7 cellular contexts compared by ENCODE assay signal in genomic region chr4:153609070-153609469, GRCh38.
A peak's percentile ranks its signal among the peaks of the same experiment; 100 is the strongest.
DNase-seq lines count a peak whose midpoint lies in the region; ATAC-seq and TF ChIP-seq lines count a peak whose summit lies in the region.
"Not testable (repeated sequence)": the region's sequence is repeated elsewhere in the genome, so short reads cannot be mapped to it uniquely, and the experiment has no call there.

No MANE protein-coding gene starts in this region.

- peaks cover 83% of the 10 kb centered on the region for H3K36me3 ChIP-seq in CD4-positive, CD25-positive, alpha-beta regulatory T cell (ENCODE audit: control insufficient read depth, insufficient read depth, low read length)
- H3K36me3 ChIP-seq in neutrophil: peaks cover 92% of the 10 kb centered on the region

- not testable (repeated sequence) for TF ChIP-seq CTCF in neutrophil (IDR thresholded peaks at IDR 0.05)

- not testable (repeated sequence) for H3K27ac ChIP-seq in CD4-positive, CD25-positive, alpha-beta regulatory T cell (ENCODE audit: insufficient read depth, low read length, poor library complexity, severe bottlenecking)
- H3K27ac ChIP-seq in neutrophil: peak overlapping the region; percentile 51

- peaks cover 13 to 38% (median 28%) of the 10 kb centered on the region in 4 donors for H3K4me1 Mint-ChIP-seq in CD4-positive, CD25-positive, alpha-beta regulatory T cell
- H3K4me1 Mint-ChIP-seq in activated CD4-positive, alpha-beta T cell treated with anti-CD3 and anti-CD28 coated beads, Interleukin-2, amount 10 ng/mL, durations not matched to agents 24 days and 14 days; dendritic cell treated with granulocyte-macrophage colony-stimulating factor and Interleukin-4, amounts not matched to agents 40 ng/mL and 50 ng/mL, for 4 days (ENCODE audit: low read depth): not testable (repeated sequence)

- not testable (repeated sequence) for H3K9me3 Mint-ChIP-seq in CD4-positive, CD25-positive, alpha-beta regulatory T cell; activated CD4-positive, alpha-beta T cell treated with anti-CD3 and anti-CD28 coated beads, Interleukin-2, amount 10 ng/mL, durations not matched to agents 24 days and 14 days
- H3K9me3 Mint-ChIP-seq in dendritic cell treated with granulocyte-macrophage colony-stimulating factor and Interleukin-4, amounts not matched to agents 40 ng/mL and 50 ng/mL, for 4 days: peaks cover 17% of the 10 kb centered on the region

- H3K27me3 ChIP-seq in CD4-positive, CD25-positive, alpha-beta regulatory T cell (ENCODE audit: control insufficient read depth, insufficient read depth, low read length); neutrophil: not testable (repeated sequence)

- H3K27ac Mint-ChIP-seq in CD4-positive, CD25-positive, alpha-beta regulatory T cell: peak overlapping the region; percentile 42 to 95 (median 84)
- H3K27ac Mint-ChIP-seq in activated CD4-positive, alpha-beta T cell treated with anti-CD3 and anti-CD28 coated beads, Interleukin-2, amount 10 ng/mL, durations not matched to agents 24 days and 14 days: not testable (repeated sequence)
- H3K27ac Mint-ChIP-seq in dendritic cell treated with granulocyte-macrophage colony-stimulating factor and Interleukin-4, amounts not matched to agents 40 ng/mL and 50 ng/mL, for 4 days: peak overlapping the region; percentile 55

- H3K9me3 ChIP-seq in CD4-positive, CD25-positive, alpha-beta regulatory T cell (ENCODE audit: control insufficient read depth in 2 of 2, low read length in 2 of 2); neutrophil: not testable (repeated sequence)

- not testable (repeated sequence) for H3K4me3 ChIP-seq in CD4-positive, CD25-positive, alpha-beta regulatory T cell (ENCODE audit: low read depth, low read length); neutrophil (ENCODE audit: low read depth in 1 of 2, low read length in 1 of 2)

- in situ Hi-C loops in GM18951 (cut with MboI; ENCODE audit: low sequenced_read_pairs, unreplicated experiment): not testable (repeated sequence)

- not testable (repeated sequence) for H3K27me3 Mint-ChIP-seq in CD4-positive, CD25-positive, alpha-beta regulatory T cell; activated CD4-positive, alpha-beta T cell treated with anti-CD3 and anti-CD28 coated beads, Interleukin-2, amount 10 ng/mL, durations not matched to agents 24 days and 14 days; dendritic cell treated with granulocyte-macrophage colony-stimulating factor and Interleukin-4, amounts not matched to agents 40 ng/mL and 50 ng/mL, for 4 days

- H3K4me3 Mint-ChIP-seq in CD4-positive, CD25-positive, alpha-beta regulatory T cell; activated CD4-positive, alpha-beta T cell treated with anti-CD3 and anti-CD28 coated beads, Interleukin-2, amount 10 ng/mL, durations not matched to agents 24 days and 14 days; dendritic cell treated with granulocyte-macrophage colony-stimulating factor and Interleukin-4, amounts not matched to agents 40 ng/mL and 50 ng/mL, for 4 days: not testable (repeated sequence)

- TF ChIP-seq POLR2A in GM18951 (IDR thresholded peaks at IDR 0.05; ENCODE audit: extremely low read depth, insufficient read depth, insufficient read length): peak; percentile 10

- not testable (repeated sequence) for ATAC-seq in CD4-positive, CD25-positive, alpha-beta regulatory T cell (ENCODE audit: low read depth in 2 of 2)

- not testable (repeated sequence) for DNase-seq in CD4-positive, CD25-positive, alpha-beta regulatory T cell
- DNase-seq in MV-4-11 (lab: John Stamatoyannopoulos, UW): peak; percentile 75
- peak; percentile 16 for DNase-seq in SKM-1 (lab: John Stamatoyannopoulos, UW; ENCODE audit: unreplicated experiment)
- DNase-seq in activated CD4-positive, alpha-beta T cell treated with anti-CD3 and anti-CD28 coated beads, Interleukin-2, amount 10 ng/mL, durations not matched to agents 24 days and 14 days: peak; percentile 48

- intact Hi-C loops in activated CD4-positive, alpha-beta T cell treated with anti-CD3 and anti-CD28 coated beads, Interleukin-2, amount 10 ng/mL, durations not matched to agents 24 days and 14 days (cut with micrococcal nuclease); dendritic cell treated with granulocyte-macrophage colony-stimulating factor and Interleukin-4, amounts not matched to agents 40 ng/mL and 50 ng/mL, for 4 days (cut with micrococcal nuclease): not testable (repeated sequence)

- peaks cover 57% of the 10 kb centered on the region for H3K36me3 Mint-ChIP-seq in CD4-positive, CD25-positive, alpha-beta regulatory T cell
- H3K36me3 Mint-ChIP-seq in activated CD4-positive, alpha-beta T cell treated with anti-CD3 and anti-CD28 coated beads, Interleukin-2, amount 10 ng/mL, durations not matched to agents 24 days and 14 days (ENCODE audit: low read depth): peaks cover 63% of the 10 kb centered on the region
- peaks cover 78% of the 10 kb centered on the region for H3K36me3 Mint-ChIP-seq in dendritic cell treated with granulocyte-macrophage colony-stimulating factor and Interleukin-4, amounts not matched to agents 40 ng/mL and 50 ng/mL, for 4 days (ENCODE audit: low read depth)

- H3K4me1 ChIP-seq in CD4-positive, CD25-positive, alpha-beta regulatory T cell (ENCODE audit: control insufficient read depth, insufficient read depth, low read length, poor library complexity, severe bottlenecking); neutrophil (ENCODE audit: control insufficient read depth in 1 of 2, insufficient read depth in 1 of 2, low read depth in 1 of 2, low read length in 1 of 2): not testable (repeated sequence)
